Comparison of ENCODE assay signal across 8 cellular contexts in the genomic region with DNA sequence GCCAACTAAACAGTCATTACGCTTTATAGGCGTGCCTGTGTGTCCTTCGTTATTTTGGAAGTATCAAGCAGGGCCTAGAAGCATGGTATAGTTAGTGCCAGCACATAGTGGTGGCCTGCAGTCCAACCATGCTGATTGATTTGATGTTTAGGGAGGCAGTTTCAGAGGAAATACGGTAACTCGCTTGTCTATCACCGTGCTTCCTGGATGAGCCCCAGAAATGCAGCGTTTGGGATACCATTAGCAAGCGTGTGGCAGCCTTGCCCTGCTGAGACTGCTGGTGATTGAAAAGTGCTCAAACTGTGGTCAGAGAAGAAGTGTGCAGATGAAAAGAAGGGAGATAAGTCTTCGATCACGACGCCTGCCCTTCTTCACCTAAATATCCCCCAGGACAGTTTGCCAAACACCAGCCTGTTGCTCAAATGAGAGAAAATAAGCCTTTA.
DNase-seq lines count a peak whose midpoint lies in the region; ATAC-seq, FAIRE-seq and TF ChIP-seq lines count a peak whose summit lies in the region.

No MANE protein-coding gene starts in this region.

- 0 out of 5 replicates have a peak, but pooled peaks of 1 of the 2 experiments have one; percentile 14 for TF ChIP-seq RAD21 in A549 (conservative IDR thresholded peaks at IDR 0.05 in 1 of 2, IDR thresholded peaks at IDR 0.05 in 1 of 2)

- H3K9ac ChIP-seq in iPS-15b (ENCODE audit: low read depth, low read length) (no peak overlapping the region), skeletal muscle tissue (ENCODE audit: low read depth in 1 of 3, low read length in 3 of 3) (peak overlapping the region in 2 of 3 donors; percentile 41)

- peaks cover 17% of the 10 kb centered on the region; the same call in 2 of the 3 replicates for H3K4me1 ChIP-seq in A549
- H3K4me1 ChIP-seq in iPS-15b (ENCODE audit: control insufficient read depth, insufficient read depth, low read length) = peaks cover 3% of the 10 kb centered on the region
- H3K4me1 ChIP-seq in skeletal muscle tissue (ENCODE audit: control insufficient read depth in 3 of 3, insufficient read depth in 3 of 3, low read length in 3 of 3) = peaks cover 4 to 18% (median 17%) of the 10 kb centered on the region in 3 donors

- TF ChIP-seq CTCF in A549 (IDR thresholded peaks at IDR 0.05) = no peak
- TF ChIP-seq CTCF in GM13977 (IDR thresholded peaks at IDR 0.05; ENCODE audit: extremely low read depth, insufficient read depth, missing control alignments) = no peak

- H3K27me3 ChIP-seq in MG63 (no peaks in the 10 kb centered on the region), iPS-15b (ENCODE audit: control insufficient read depth, insufficient read depth, low read length) (peaks cover 22% of the 10 kb centered on the region), skeletal muscle tissue (ENCODE audit: control insufficient read depth in 3 of 3, insufficient read depth in 3 of 3, low read length in 3 of 3) (peaks cover 6 to 11% (median 7%) of the 10 kb centered on the region in 3 donors)

- H3K9me3 ChIP-seq in A549 (no peaks in the 10 kb centered on the region), MG63 (no peaks in the 10 kb centered on the region), iPS-15b (ENCODE audit: control insufficient read depth, insufficient read depth, low read length) (no peaks in the 10 kb centered on the region), skeletal muscle tissue (ENCODE audit: control insufficient read depth in 3 of 3, low read length in 3 of 3) (no peaks in the 10 kb centered on the region)

- H3K36me3 ChIP-seq in MG63 = no peaks in the 10 kb centered on the region
- no peaks in the 10 kb centered on the region for H3K36me3 ChIP-seq in iPS-15b (ENCODE audit: control insufficient read depth, insufficient read depth, low read length)
- no peaks in the 10 kb centered on the region for H3K36me3 ChIP-seq in skeletal muscle tissue (ENCODE audit: control insufficient read depth in 3 of 3, insufficient read depth in 3 of 3, low read length in 3 of 3)

- TF ChIP-seq EP300 in A549 (IDR thresholded peaks at IDR 0.05) = no peak

- peak overlapping the region; percentile 37 to 74; a peak in 5 of 6 replicates for H3K27ac ChIP-seq in A549
- H3K27ac ChIP-seq in skeletal muscle tissue (ENCODE audit: low read depth, low read length) = no peak overlapping the region

- DNase-seq in A549 (ENCODE audit: low read depth in 1 of 2, low spot score in 1 of 2) (peak in 1 of 2 experiments; percentile 49), GM13977 (ENCODE audit: low spot score) (peak; percentile 7), MG63 (peak; percentile 89), amniotic epithelial cell (ENCODE audit: low read depth) (peak; percentile 88)
- no peak for DNase-seq in stimulated activated CD4-positive, alpha-beta T cell treated with anti-CD3 and anti-CD28 coated beads, Interleukin-4, amount 100 ng/mL, for 24 hours

- 24% methylated on average over 11 of the region's 11 CpGs for WGBS in A549 (ENCODE audit: missing lambda C conversion rate)

- in situ Hi-C loops in GM13977 (cut with MboI; ENCODE audit: low pct_unique_long_range_greater_than_20kb, low sequenced_read_pairs, unreplicated experiment) = no loop called here

- ATAC-seq in A549 = peak; percentile 65 to 75; a peak in 4 of 6 replicates
- no peak for ATAC-seq in HG03108 (IDR thresholded peaks at IDR 0.05; ENCODE audit: unreplicated experiment)

- no peak for FAIRE-seq in A549 (lab: Jason Lieb, UNC)

- CTCF ChIA-PET in A549 (lab: Yijun Ruan, JAX) = interaction anchor here (3.0 to 6.3 kb wide), 3 partner anchors 314 to 328 kb away, joined by 13 to 81 read pairs (median 19); no protein-coding TSS in a partner anchor

- H3K4me3 ChIP-seq in A549 (peak overlapping the region; percentile 29; the same call in 2 of the 3 replicates), MG63 (peak overlapping the region; percentile 32), iPS-15b (ENCODE audit: low read depth, low read length) (peak overlapping the region; percentile 11), skeletal muscle tissue (ENCODE audit: low read length in 3 of 3) (peak overlapping the region; percentile 57 to 64 (median 64))

- no peak for TF ChIP-seq POLR2A in A549 (IDR thresholded peaks at IDR 0.05; ENCODE audit: low read length)

- peak overlapping the region; percentile 75 for H3K4me2 ChIP-seq in A549

- POLR2A ChIA-PET in A549 (lab: Yijun Ruan, JAX) = no interaction called here

TF ChIP-seq in A549, 52 proteins besides CTCF, POLR2A, EP300 and RAD21:
- TF ChIP-seq SMC3 (IDR thresholded peaks at IDR 0.05) = peak; percentile 32; the same call in 1 of the 3 replicates
- no peak for TF ChIP-seq EHMT2 (IDR thresholded peaks at IDR 0.05; ENCODE audit: low read depth)
- TF ChIP-seq ESRRA (IDR thresholded peaks at IDR 0.05; ENCODE audit: borderline replicate concordance, low read length) = no peak

Comparison
In these comparisons a context has a peak if more than half of its experiments do, and no peak if none do; other contexts are left out.
1. H3K4me3 ChIP-seq: peak in every context shown above with its lines; median percentile 64 in skeletal muscle tissue; 32 in MG63; 29 in A549; 11 in iPS-15b.